In the genomic region with DNA sequence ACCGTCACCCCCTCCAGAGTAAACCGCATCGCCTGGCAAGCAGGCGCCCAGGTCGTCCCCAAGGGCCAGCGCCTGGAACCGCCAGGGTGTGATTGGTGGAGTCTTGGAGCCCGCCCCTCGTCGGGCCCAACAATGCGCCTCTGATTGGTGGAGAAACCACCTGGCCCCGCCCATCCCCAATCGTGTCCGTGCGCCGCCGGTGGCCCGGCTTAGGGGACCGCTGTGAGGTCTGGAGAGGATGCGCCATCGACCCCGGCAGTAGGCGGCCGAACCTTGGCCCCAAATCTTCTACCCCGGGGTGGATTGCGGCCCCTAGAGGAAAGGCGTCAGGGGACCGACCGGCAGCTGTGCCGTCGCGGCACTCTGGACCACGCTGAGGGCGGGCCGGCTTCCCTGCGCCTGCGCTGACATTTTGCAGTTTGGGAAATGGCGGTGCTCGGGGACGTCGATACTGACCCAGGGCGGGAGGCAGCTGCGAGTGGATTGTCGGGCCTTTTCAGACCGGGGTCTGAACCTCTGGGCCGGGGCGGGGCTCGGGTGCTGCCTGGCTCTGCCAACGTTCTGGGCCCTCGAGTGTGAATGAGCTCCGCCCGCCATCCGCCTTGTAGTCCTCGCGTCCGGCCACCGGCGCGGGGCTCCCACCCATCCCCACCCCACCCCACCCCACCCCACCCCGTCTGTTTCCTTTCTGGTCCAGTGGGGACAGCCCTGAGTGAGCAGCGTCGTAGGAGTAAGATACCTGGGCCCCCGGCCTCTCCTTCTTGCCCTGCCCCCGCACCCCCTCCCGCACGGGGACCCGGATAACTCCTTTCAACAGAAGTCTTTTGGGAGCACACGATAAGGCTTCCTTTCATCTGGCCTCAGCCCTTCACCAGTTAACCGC, we compare ENCODE assay signal across 8 cellular contexts. TPM values are rescaled to one million over a fixed set of nuclear protein-coding genes. Genes with fewer than 3 reads are reported as not detected.
DNase-seq lines count a peak whose midpoint lies in the region; ATAC-seq, FAIRE-seq and TF ChIP-seq lines count a peak whose summit lies in the region.

No MANE protein-coding gene starts in this region.

- H3K27me3 ChIP-seq in BLaER1 treated with 17β-estradiol and CSF1 and Interleukin-3, amounts not matched to agents 10 nM and 100 nM, result no peaks in the 10 kb centered on the region
- no peaks in the 10 kb centered on the region for H3K27me3 ChIP-seq in liver (ENCODE audit: control insufficient read depth in 4 of 4, insufficient read depth in 4 of 4, low read length in 3 of 4)

- TF ChIP-seq CTCF in liver (IDR thresholded peaks at IDR 0.05; ENCODE audit: low read depth, low read length, missing input control), result no peak

- peak; percentile 96 for FAIRE-seq in GM19239 (lab: Jason Lieb, UNC)

- H3K4me2 ChIP-seq in BLaER1 treated with 17β-estradiol and CSF1 and Interleukin-3, amounts not matched to agents 10 nM and 100 nM, result peak overlapping the region; percentile 72 to 90 (median 84)

- no peaks in the 10 kb centered on the region for H3K9me3 ChIP-seq in BLaER1 treated with 17β-estradiol and CSF1 and Interleukin-3, amounts not matched to agents 10 nM and 100 nM (replicated peaks in 1 of 11)
- H3K9me3 ChIP-seq in liver (ENCODE audit: control insufficient read depth in 4 of 4, low read length in 3 of 4), result no peaks in the 10 kb centered on the region

- TF ChIP-seq RAD21 in liver (IDR thresholded peaks at IDR 0.05), result peak in 1 of 2 donors; percentile 12

- H3K4me1 ChIP-seq in BLaER1 treated with 17β-estradiol and CSF1 and Interleukin-3, amounts not matched to agents 10 nM and 100 nM, result peaks cover 37 to 66% (median 51%) of the 10 kb centered on the region in 10 experiments
- H3K4me1 ChIP-seq in liver (ENCODE audit: control insufficient read depth in 4 of 4, insufficient read depth in 4 of 4, low read length in 3 of 4), result peaks cover 0 to 3% (median under 1%) of the 10 kb centered on the region in 4 donors

- H3K27ac ChIP-seq in BLaER1 treated with 17β-estradiol and CSF1 and Interleukin-3, amounts not matched to agents 10 nM and 100 nM, result peak overlapping the region; percentile 61 to 91 (median 87)
- peak overlapping the region; percentile 22 to 83 for H3K27ac ChIP-seq in liver (ENCODE audit: low read depth in 1 of 2, low read length in 2 of 2)

- H3K9ac ChIP-seq in BLaER1 treated with 17β-estradiol and CSF1 and Interleukin-3, amounts not matched to agents 10 nM and 100 nM, result peak overlapping the region; percentile 80 to 90 (median 85)
- H3K9ac ChIP-seq in liver (ENCODE audit: low read depth in 1 of 2, low read length in 2 of 2), result peak overlapping the region; percentile 13 to 44

- DNase-seq in GM19239 (ENCODE audit: insufficient read length, low spot score) (peak; percentile 81), NCI-H526 (lab: John Stamatoyannopoulos, UW) (peak; percentile 90 to 99), dermis blood vessel endothelial cell (peak; percentile 93)
- DNase-seq in activated CD4-positive, alpha-beta T cell treated with anti-CD3 and anti-CD28 coated beads, Interleukin-2, amount 50 U/mL, for 24 hours (ENCODE audit: low read depth in 1 of 2, low spot score in 1 of 2), result peak; percentile 89 to 91
- peak; percentile 87 to 90 for DNase-seq in stimulated activated CD4-positive, alpha-beta T cell treated with anti-CD3 and anti-CD28 coated beads, Interleukin-4, amount 100 ng/mL, for 4 hours

- peaks cover 37 to 43% (median 39%) of the 10 kb centered on the region in 11 experiments for H3K36me3 ChIP-seq in BLaER1 treated with 17β-estradiol and CSF1 and Interleukin-3, amounts not matched to agents 10 nM and 100 nM
- H3K36me3 ChIP-seq in liver (ENCODE audit: control insufficient read depth in 4 of 4, insufficient read depth in 3 of 4, low read depth in 1 of 4, low read length in 3 of 4), result peaks cover 0 to 6% (median 1%) of the 10 kb centered on the region in 4 donors

- ATAC-seq in HG03457 (IDR thresholded peaks at IDR 0.05; ENCODE audit: unreplicated experiment), result peak; percentile 79

- peaks cover 0 to 13% (median under 1%) of the 10 kb centered on the region in 11 experiments; a peak in 10 of 22 replicates for H4K20me1 ChIP-seq in BLaER1 treated with 17β-estradiol and CSF1 and Interleukin-3, amounts not matched to agents 10 nM and 100 nM

- peak overlapping the region; percentile 64 to 75 (median 68) for H3K4me3 ChIP-seq in BLaER1 treated with 17β-estradiol and CSF1 and Interleukin-3, amounts not matched to agents 10 nM and 100 nM
- H3K4me3 ChIP-seq in liver (ENCODE audit: low read depth in 1 of 3, low read length in 3 of 3), result peak overlapping the region; percentile 43 to 70 (median 62)

- WGBS in liver, result 8% methylated on average over 69 of the region's 69 CpGs

TF ChIP-seq in liver, 16 proteins besides CTCF, POLR2A, EP300 and RAD21:
- no peak for TF ChIP-seq NR2F2 (IDR thresholded peaks at IDR 0.05)
- TF ChIP-seq JUND (IDR thresholded peaks at IDR 0.05), result no peak
- TF ChIP-seq YY1 (IDR thresholded peaks at IDR 0.05), result peak; percentile 89
- no peak for TF ChIP-seq ATF3 (IDR thresholded peaks at IDR 0.05)
- no peak for TF ChIP-seq RXRA (IDR thresholded peaks at IDR 0.05)
- TF ChIP-seq SP1 (IDR thresholded peaks at IDR 0.05), result peak; percentile 63

RNA-seq across cellular contexts. Expression of gene SLC2A1, which starts 34.2 kb away (rescaled TPM):
- total RNA-seq in dermis blood vessel endothelial cell (28.6 and 38.3 TPM in 2 replicates), liver (100 to 1,000 TPM in 1 of 2 donors, 1 to 10 TPM in 1; 3.4 to 675 TPM)
- 1 to 10 TPM; 1.1 to 2.5 TPM for polyA plus RNA-seq in liver

Comparison
In these comparisons a context has a peak if more than half of its experiments do, and no peak if none do; other contexts are left out.
1. Peak in every context shown above with its lines: DNase-seq, ATAC-seq, H3K4me3 ChIP-seq and H3K27ac ChIP-seq.